ENCODE assay signal across 20 cellular contexts in the genomic region with DNA sequence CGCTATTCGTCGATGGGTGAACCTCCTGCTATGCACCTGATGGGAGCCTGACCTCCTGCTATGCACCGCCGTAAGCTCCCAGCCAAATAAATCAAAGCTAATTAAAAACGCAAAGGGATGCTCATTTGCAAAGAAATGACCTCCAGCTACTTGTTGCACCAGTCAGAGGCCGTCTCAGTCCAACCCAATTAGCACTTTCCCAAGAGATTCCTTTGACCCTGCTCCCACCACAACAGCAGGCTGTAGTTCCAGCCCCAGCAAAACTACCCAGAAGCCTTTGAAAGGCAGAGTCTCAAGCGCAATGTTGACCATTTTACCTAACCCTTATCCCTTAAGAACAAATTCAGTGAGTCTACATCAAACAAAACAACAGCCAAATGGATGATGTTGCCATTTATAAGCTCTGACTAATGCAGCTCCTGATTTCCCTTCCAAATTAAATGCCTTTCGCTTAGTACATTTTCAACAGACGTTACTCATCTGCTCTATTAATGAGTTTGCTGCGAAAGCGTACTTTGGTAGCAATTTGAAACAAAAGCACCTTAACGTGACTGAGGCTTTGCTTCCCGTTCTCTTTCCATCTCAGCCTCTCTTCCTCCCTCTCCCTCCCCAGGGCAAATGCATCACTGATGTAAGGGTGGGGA. TPM values are rescaled to one million over a fixed set of nuclear protein-coding genes. Genes with fewer than 3 reads are reported as not detected.
"Had no signal": no experiment of that assay in that cellular context is flagged by ENCODE, and none has a peak within 500 bp of the region (broad histone marks: within the 10 kb centered on the region; RNA-seq: fewer than 3 reads in every experiment).

No MANE protein-coding gene starts in this region.

- H3K27me3 ChIP-seq: ovary had no signal

- H3K4me3 ChIP-seq: heart left ventricle, ovary, thoracic aorta had no signal

- H3K4me1 Mint-ChIP-seq: activated naive CD4-positive, alpha-beta T cell treated with anti-CD3 and anti-CD28 coated beads, Interleukin-2, amount 10 ng/mL, durations not matched to agents 7 days and 5 days; stimulated activated naive CD8-positive, alpha-beta T cell treated with anti-CD3 and anti-CD28 coated beads, Interleukin-15, amount 100 ng/mL, for 72 hours had no signal

- H3K36me3 Mint-ChIP-seq: activated naive CD4-positive, alpha-beta T cell treated with anti-CD3 and anti-CD28 coated beads, Interleukin-2, amount 10 ng/mL, durations not matched to agents 7 days and 5 days had no signal

- ATAC-seq: activated CD8-positive, alpha-beta T cell treated with anti-CD3 and anti-CD28 coated beads, Interleukin-2, amount 10 ng/mL, durations not matched to agents 7 days and 5 days; heart left ventricle; left ventricle myocardium superior; stimulated activated naive CD8-positive, alpha-beta T cell treated with anti-CD3 and anti-CD28 coated beads, Interleukin-15, amount 100 ng/mL, for 72 hours had no signal

- H3K4me3 Mint-ChIP-seq: activated CD8-positive, alpha-beta T cell treated with anti-CD3 and anti-CD28 coated beads, Interleukin-2, amount 10 ng/mL, durations not matched to agents 7 days and 5 days; activated naive CD4-positive, alpha-beta T cell treated with anti-CD3 and anti-CD28 coated beads, Interleukin-2, amount 10 ng/mL, durations not matched to agents 7 days and 5 days; stimulated activated naive CD8-positive, alpha-beta T cell treated with anti-CD3 and anti-CD28 coated beads, Interleukin-15, amount 100 ng/mL, for 72 hours had no signal

- FAIRE-seq: frontal cortex, keratinocyte, urothelium cell line had no signal

- H3K36me3 ChIP-seq: brain microvascular endothelial cell, heart left ventricle, ovary, thoracic aorta, WERI-Rb-1 had no signal

- H3K9me3 Mint-ChIP-seq: activated naive CD4-positive, alpha-beta T cell treated with anti-CD3 and anti-CD28 coated beads, Interleukin-2, amount 10 ng/mL, durations not matched to agents 7 days and 5 days; activated T-helper 2 cell treated with anti-CD3 and anti-CD28 coated beads, Interferon-gamma antibody, Interleukin-2, Interleukin-4, amounts not matched to agents 10 μg/mL and 5 μg/mL and 100 μg/mL, durations not matched to agents 14 hours and 24 hours and 36 hours; stimulated activated naive CD8-positive, alpha-beta T cell treated with anti-CD3 and anti-CD28 coated beads, Interleukin-15, amount 100 ng/mL, for 72 hours had no signal

- H3K4me1 ChIP-seq: heart left ventricle had no signal

- DNase-seq: activated CD4-positive, alpha-beta T cell treated with anti-CD3 and anti-CD28 coated beads for 4 hours; activated CD8-positive, alpha-beta T cell treated with anti-CD3 and anti-CD28 coated beads, Interleukin-2, amount 10 ng/mL, durations not matched to agents 7 days and 5 days; activated naive CD4-positive, alpha-beta T cell treated with anti-CD3 and anti-CD28 coated beads, Interleukin-2, amount 10 ng/mL, durations not matched to agents 7 days and 5 days; brain microvascular endothelial cell; heart left ventricle; left ventricle myocardium superior; ovary; stimulated activated CD4-positive, alpha-beta T cell treated with anti-CD3 and anti-CD28 coated beads, Interleukin-15, amount 100 ng/mL, for 24 hours; stimulated activated CD4-positive, alpha-beta T cell treated with anti-CD3 and anti-CD28 coated beads, Interleukin-4, amount 100 ng/mL, for 24 hours; stimulated activated naive CD8-positive, alpha-beta T cell treated with anti-CD3 and anti-CD28 coated beads, Interleukin-15, amount 100 ng/mL, for 72 hours; T-helper 1 cell; WERI-Rb-1 had no signal

- H3K27ac ChIP-seq: brain microvascular endothelial cell, heart left ventricle, ovary, thoracic aorta, WERI-Rb-1 had no signal

- H3K27ac Mint-ChIP-seq: activated CD8-positive, alpha-beta T cell treated with anti-CD3 and anti-CD28 coated beads, Interleukin-2, amount 10 ng/mL, durations not matched to agents 7 days and 5 days; activated naive CD4-positive, alpha-beta T cell treated with anti-CD3 and anti-CD28 coated beads, Interleukin-2, amount 10 ng/mL, durations not matched to agents 7 days and 5 days; activated T-helper 2 cell treated with anti-CD3 and anti-CD28 coated beads, Interferon-gamma antibody, Interleukin-2, Interleukin-4, amounts not matched to agents 10 μg/mL and 5 μg/mL and 100 μg/mL, durations not matched to agents 14 hours and 24 hours and 36 hours had no signal

- H3K9me3 ChIP-seq: heart left ventricle, ovary, thoracic aorta had no signal

RNA-seq across cellular contexts. Expression of gene BSX, which starts 17.2 kb away (rescaled TPM):
- total RNA-seq: activated CD8-positive, alpha-beta T cell treated with anti-CD3 and anti-CD28 coated beads, Interleukin-2, amount 10 ng/mL, durations not matched to agents 7 days and 5 days; activated T-helper 2 cell treated with anti-CD3 and anti-CD28 coated beads, Interferon-gamma antibody, Interleukin-2, Interleukin-4, amounts not matched to agents 10 μg/mL and 5 μg/mL and 100 μg/mL, durations not matched to agents 14 hours and 24 hours and 36 hours; dermis microvascular lymphatic vessel endothelial cell; frontal cortex; heart left ventricle; left ventricle myocardium superior; mesenteric fat pad; ovary; skeletal muscle tissue; thoracic aorta had no signal
